Comparison of ENCODE assay signal across 16 cellular contexts in the genomic region with DNA sequence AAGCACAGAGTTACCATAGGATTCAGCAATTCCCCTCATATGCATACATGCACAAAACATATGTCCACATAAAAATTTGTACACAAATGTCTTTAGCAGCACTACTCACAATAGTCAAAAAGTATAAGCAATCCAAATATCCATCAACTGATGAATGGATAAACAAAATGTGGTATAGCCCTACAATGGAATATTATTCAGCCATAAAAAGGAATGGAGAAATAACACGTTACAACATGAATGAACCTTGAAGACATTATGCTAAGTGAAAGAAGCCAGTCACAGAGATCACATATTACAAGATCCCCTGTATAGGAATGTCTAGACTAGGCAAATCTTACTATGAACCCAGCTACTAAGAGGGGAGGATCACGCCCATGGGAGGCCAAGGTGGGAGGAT.
"Had no signal": no experiment of that assay in that cellular context is flagged by ENCODE, and none has a peak within 500 bp of the region (broad histone marks: within the 10 kb centered on the region; RNA-seq: fewer than 3 reads in every experiment).

No MANE protein-coding gene starts in this region.

- H3K4me3 Mint-ChIP-seq: activated CD4-positive, alpha-beta memory T cell treated with anti-CD3 and anti-CD28 coated beads, Interleukin-2, amount 10 ng/mL, durations not matched to agents 7 days and 5 days; mesothelial cell of epicardium had no signal

- H3K27me3 Mint-ChIP-seq: activated CD4-positive, alpha-beta memory T cell treated with anti-CD3 and anti-CD28 coated beads, Interleukin-2, amount 10 ng/mL, durations not matched to agents 7 days and 5 days had no signal

- H3K9me3 Mint-ChIP-seq: activated CD4-positive, alpha-beta memory T cell treated with anti-CD3 and anti-CD28 coated beads, Interleukin-2, amount 10 ng/mL, durations not matched to agents 7 days and 5 days had no signal

- ATAC-seq: esophagus mucosa, gastrocnemius medialis had no signal

- H3K9me3 ChIP-seq: adrenal gland, gastrocnemius medialis, spleen, suprapubic skin, transverse colon had no signal

- H3K4me3 ChIP-seq: adrenal gland, gastrocnemius medialis, lung, spleen, suprapubic skin, transverse colon had no signal

- DNase-seq: activated CD4-positive, alpha-beta memory T cell treated with anti-CD3 and anti-CD28 coated beads, Interleukin-2, amount 10 ng/mL, durations not matched to agents 7 days and 5 days; activated CD8-positive, alpha-beta memory T cell treated with anti-CD3 and anti-CD28 coated beads, Interleukin-2, amount 50 U/mL, for 4 hours; activated naive CD4-positive, alpha-beta T cell; adrenal gland; effector CD4-positive, alpha-beta T cell; gastrocnemius medialis; retina; spleen; stimulated activated naive CD4-positive, alpha-beta T cell treated with Interleukin-2 at 50 U/mL for 16 hours; SW 1271; transverse colon; WERI-Rb-1 had no signal

- H3K27me3 ChIP-seq: adrenal gland, gastrocnemius medialis, spleen, suprapubic skin, transverse colon had no signal

- H3K4me1 ChIP-seq: gastrocnemius medialis had no signal

- H3K36me3 ChIP-seq: adrenal gland, transverse colon had no signal

- H3K27ac Mint-ChIP-seq: activated CD4-positive, alpha-beta memory T cell treated with anti-CD3 and anti-CD28 coated beads, Interleukin-2, amount 10 ng/mL, durations not matched to agents 7 days and 5 days; mesothelial cell of epicardium had no signal

- H3K27ac ChIP-seq: gastrocnemius medialis, suprapubic skin, transverse colon, WERI-Rb-1 had no signal
